19 cellular contexts compared by ENCODE assay signal in the genomic region with DNA sequence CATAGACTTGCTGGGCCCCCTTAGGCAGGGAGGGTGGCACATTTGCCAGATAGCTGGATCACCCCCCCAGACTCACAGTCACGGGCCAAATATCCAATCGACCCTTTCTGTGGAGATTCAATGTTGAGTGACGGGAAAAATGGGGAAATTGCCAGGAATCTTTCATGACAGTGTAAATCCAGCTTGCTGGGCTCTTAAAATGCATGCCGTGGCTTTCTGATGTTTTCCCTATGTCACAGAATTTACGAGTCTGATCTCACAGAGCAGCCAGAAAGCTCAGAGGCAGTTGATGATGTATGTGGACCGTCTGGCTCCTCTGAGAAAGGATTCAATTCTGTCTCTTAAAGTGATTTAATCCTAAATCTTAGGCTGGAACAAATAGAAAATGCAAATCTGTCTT.
A peak's percentile ranks its signal among the peaks of the same experiment; 100 is the strongest.
DNase-seq lines count a peak whose midpoint lies in the region; ATAC-seq and TF ChIP-seq lines count a peak whose summit lies in the region.
"Had no signal": no experiment of that assay in that cellular context is flagged by ENCODE, and none has a peak within 500 bp of the region (broad histone marks: within the 10 kb centered on the region; RNA-seq: fewer than 3 reads in every experiment).

No MANE protein-coding gene starts in this region.

- H3K27ac Mint-ChIP-seq in nephron, result peak overlapping the region; percentile 20 to 78 (median 67)
- H3K27ac Mint-ChIP-seq: CD4-positive, alpha-beta memory T cell; H9 had no signal

- H3K27me3 Mint-ChIP-seq in nephron (ENCODE audit: low read depth), result peaks cover 13% of the 10 kb centered on the region

- no peak for ATAC-seq in upper lobe of left lung (ENCODE audit: low FRiP score in 2 of 2)
- ATAC-seq: A549, PC-3 had no signal

- 55 to 69% methylated on average over 6 of the region's 6 CpGs for WGBS in upper lobe of left lung, 2 donors

- H3K4me1 ChIP-seq in upper lobe of left lung, result peaks cover 0 to 15% (median 5%) of the 10 kb centered on the region in 4 donors
- H3K4me1 ChIP-seq: A549, BLaER1 had no signal

- H3K9me3 Mint-ChIP-seq in nephron, result no peaks in the 10 kb centered on the region
- H3K9me3 Mint-ChIP-seq: H9 had no signal

- no peak for TF ChIP-seq POLR2A in upper lobe of left lung (IDR thresholded peaks at IDR 0.05)

- H3K4me3 ChIP-seq in fibroblast of mammary gland (ENCODE audit: control insufficient read depth, low read depth, low read length) (no peak overlapping the region), upper lobe of left lung (no peak overlapping the region)
- H3K4me3 ChIP-seq: A549, BLaER1 had no signal

- H3K4me3 Mint-ChIP-seq in nephron, result no peak overlapping the region
- H3K4me3 Mint-ChIP-seq: CD4-positive, alpha-beta memory T cell; H9 had no signal

- peak; percentile 27 for DNase-seq in GM04504 (ENCODE audit: low read depth)
- DNase-seq in NCI-H446 treated with DMSO at 0.1 percent for 48 hours (lab: John Stamatoyannopoulos, UW), result peak; percentile 96
- DNase-seq in fibroblast of mammary gland (ENCODE audit: low read depth), result peak; percentile 10
- DNase-seq in NCI-H2029 treated with DMSO at 0.1 percent for 48 hours (lab: John Stamatoyannopoulos, UW), result no peak
- no peak for DNase-seq in upper lobe of left lung
- DNase-seq in NCI-H69 (lab: John Stamatoyannopoulos, UW), result no peak
- DNase-seq: CD4-positive, alpha-beta memory T cell; H9; MM.1S; NCI-H1092; NCI-H1436 treated with DMSO at 0.1 percent for 48 hours; NCI-H2081 treated with DMSO at 0.1 percent for 48 hours; NCI-H510A treated with DMSO at 0.1 percent for 48 hours; PC-3; RPMI8226; SHP77 treated with DMSO at 0.1 percent for 48 hours had no signal

- no peaks in the 10 kb centered on the region for H3K36me3 Mint-ChIP-seq in nephron (ENCODE audit: low read depth)
- H3K36me3 Mint-ChIP-seq: CD4-positive, alpha-beta memory T cell had no signal

- no peak for TF ChIP-seq CTCF in fibroblast of mammary gland (conservative IDR thresholded peaks at IDR 0.05; ENCODE audit: control insufficient read depth, insufficient read depth, low read depth, low read length)
- no peak for TF ChIP-seq CTCF in nephron (IDR thresholded peaks at IDR 0.05; ENCODE audit: unreplicated experiment in 3 of 3)
- TF ChIP-seq CTCF in upper lobe of left lung (IDR thresholded peaks at IDR 0.05), result no peak

- no peak overlapping the region for H3K27ac ChIP-seq in upper lobe of left lung
- H3K27ac ChIP-seq: A549, BLaER1 had no signal

- H3K36me3 ChIP-seq in upper lobe of left lung, result no peaks in the 10 kb centered on the region
- H3K36me3 ChIP-seq: BLaER1 had no signal

- no peak for TF ChIP-seq EP300 in upper lobe of left lung (IDR thresholded peaks at IDR 0.05)

- H3K9me3 ChIP-seq in upper lobe of left lung, result no peaks in the 10 kb centered on the region
- H3K9me3 ChIP-seq: A549, BLaER1 had no signal

- peaks cover 28% of the 10 kb centered on the region for H3K4me1 Mint-ChIP-seq in nephron
- H3K4me1 Mint-ChIP-seq: CD4-positive, alpha-beta memory T cell; H9 had no signal

- no peaks in the 10 kb centered on the region for H3K27me3 ChIP-seq in upper lobe of left lung
- H3K27me3 ChIP-seq: BLaER1 had no signal

Comparison
In these comparisons a context has a peak if more than half of its experiments do, and no peak if none do; other contexts are left out.
1. DNase-seq: peak in GM04504 (single experiment), NCI-H446 treated with DMSO at 0.1 percent for 48 hours (single experiment) and fibroblast of mammary gland (single experiment); none in NCI-H2029 treated with DMSO at 0.1 percent for 48 hours (single experiment), upper lobe of left lung (0 of 2) and NCI-H69 (single experiment).